1 cellular context compared by ENCODE assay signal in the genomic region with DNA sequence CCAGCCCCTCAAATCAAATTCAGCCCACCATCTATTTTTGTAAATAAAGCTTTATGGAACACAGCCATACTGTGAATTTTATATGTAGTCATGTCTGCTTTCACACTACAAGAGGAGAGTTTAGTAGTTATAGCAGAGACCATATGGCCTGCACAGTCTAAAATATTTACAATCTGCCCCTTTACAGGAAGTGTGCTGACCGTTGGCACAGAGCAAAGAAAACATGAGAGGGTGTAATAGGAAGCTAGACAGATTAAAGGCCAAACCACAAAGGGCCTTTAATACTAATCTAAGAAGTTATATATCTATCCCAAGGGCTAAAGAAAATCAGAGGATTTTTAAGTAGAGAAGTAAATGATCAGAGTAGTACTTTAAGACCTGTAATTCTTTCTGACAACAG.
TF ChIP-seq lines count a peak whose summit lies in the region.

No MANE protein-coding gene starts in this region.

TF ChIP-seq in HepG2, 621 proteins besides CTCF, POLR2A, EP300 and RAD21:
- TF ChIP-seq, protein P1, sequence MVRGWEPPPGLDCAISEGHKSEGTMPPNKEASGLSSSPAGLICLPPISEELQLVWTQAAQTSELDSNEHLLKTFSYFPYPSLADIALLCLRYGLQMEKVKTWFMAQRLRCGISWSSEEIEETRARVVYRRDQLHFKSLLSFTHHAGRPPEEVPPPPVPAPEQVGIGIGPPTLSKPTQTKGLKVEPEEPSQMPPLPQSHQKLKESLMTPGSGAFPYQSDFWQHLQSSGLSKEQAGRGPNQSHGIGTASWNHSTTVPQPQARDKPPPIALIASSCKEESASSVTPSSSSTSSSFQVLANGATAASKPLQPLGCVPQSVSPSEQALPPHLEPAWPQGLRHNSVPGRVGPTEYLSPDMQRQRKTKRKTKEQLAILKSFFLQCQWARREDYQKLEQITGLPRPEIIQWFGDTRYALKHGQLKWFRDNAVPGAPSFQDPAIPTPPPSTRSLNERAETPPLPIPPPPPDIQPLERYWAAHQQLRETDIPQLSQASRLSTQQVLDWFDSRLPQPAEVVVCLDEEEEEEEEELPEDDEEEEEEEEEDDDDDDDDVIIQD (CRISPR knock-in tag; IDR thresholded peaks at IDR 0.05; ENCODE audit: low read depth), result peak; percentile 79; the same call in 1 of the 2 replicates
- TF ChIP-seq SP2 (CRISPR knock-in tag; IDR thresholded peaks at IDR 0.05) (no peak), ETV5 (CRISPR knock-in tag; IDR thresholded peaks at IDR 0.05; ENCODE audit: borderline replicate concordance) (peak; percentile 50; the same call in 1 of the 2 replicates), SAP130 (CRISPR knock-in tag; IDR thresholded peaks at IDR 0.05; ENCODE audit: low read depth) (peak; percentile 33; the same call in 1 of the 2 replicates), CHD2 (IDR thresholded peaks at IDR 0.05; ENCODE audit: low read depth, low read length) (no peak), ELF3 (CRISPR knock-in tag; IDR thresholded peaks at IDR 0.05) (peak; percentile 59; the same call in 1 of the 2 replicates), ELF1 (CRISPR knock-in tag; IDR thresholded peaks at IDR 0.05) (peak; percentile 46; the same call in 1 of the 2 replicates)
- TF ChIP-seq, protein P2, sequence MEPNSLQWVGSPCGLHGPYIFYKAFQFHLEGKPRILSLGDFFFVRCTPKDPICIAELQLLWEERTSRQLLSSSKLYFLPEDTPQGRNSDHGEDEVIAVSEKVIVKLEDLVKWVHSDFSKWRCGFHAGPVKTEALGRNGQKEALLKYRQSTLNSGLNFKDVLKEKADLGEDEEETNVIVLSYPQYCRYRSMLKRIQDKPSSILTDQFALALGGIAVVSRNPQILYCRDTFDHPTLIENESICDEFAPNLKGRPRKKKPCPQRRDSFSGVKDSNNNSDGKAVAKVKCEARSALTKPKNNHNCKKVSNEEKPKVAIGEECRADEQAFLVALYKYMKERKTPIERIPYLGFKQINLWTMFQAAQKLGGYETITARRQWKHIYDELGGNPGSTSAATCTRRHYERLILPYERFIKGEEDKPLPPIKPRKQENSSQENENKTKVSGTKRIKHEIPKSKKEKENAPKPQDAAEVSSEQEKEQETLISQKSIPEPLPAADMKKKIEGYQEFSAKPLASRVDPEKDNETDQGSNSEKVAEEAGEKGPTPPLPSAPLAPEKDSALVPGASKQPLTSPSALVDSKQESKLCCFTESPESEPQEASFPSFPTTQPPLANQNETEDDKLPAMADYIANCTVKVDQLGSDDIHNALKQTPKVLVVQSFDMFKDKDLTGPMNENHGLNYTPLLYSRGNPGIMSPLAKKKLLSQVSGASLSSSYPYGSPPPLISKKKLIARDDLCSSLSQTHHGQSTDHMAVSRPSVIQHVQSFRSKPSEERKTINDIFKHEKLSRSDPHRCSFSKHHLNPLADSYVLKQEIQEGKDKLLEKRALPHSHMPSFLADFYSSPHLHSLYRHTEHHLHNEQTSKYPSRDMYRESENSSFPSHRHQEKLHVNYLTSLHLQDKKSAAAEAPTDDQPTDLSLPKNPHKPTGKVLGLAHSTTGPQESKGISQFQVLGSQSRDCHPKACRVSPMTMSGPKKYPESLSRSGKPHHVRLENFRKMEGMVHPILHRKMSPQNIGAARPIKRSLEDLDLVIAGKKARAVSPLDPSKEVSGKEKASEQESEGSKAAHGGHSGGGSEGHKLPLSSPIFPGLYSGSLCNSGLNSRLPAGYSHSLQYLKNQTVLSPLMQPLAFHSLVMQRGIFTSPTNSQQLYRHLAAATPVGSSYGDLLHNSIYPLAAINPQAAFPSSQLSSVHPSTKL (CRISPR knock-in tag; IDR thresholded peaks at IDR 0.05), result 0 out of 2 replicates have a peak, but pooled peaks have one; percentile 23
- TF ChIP-seq, protein P3, sequence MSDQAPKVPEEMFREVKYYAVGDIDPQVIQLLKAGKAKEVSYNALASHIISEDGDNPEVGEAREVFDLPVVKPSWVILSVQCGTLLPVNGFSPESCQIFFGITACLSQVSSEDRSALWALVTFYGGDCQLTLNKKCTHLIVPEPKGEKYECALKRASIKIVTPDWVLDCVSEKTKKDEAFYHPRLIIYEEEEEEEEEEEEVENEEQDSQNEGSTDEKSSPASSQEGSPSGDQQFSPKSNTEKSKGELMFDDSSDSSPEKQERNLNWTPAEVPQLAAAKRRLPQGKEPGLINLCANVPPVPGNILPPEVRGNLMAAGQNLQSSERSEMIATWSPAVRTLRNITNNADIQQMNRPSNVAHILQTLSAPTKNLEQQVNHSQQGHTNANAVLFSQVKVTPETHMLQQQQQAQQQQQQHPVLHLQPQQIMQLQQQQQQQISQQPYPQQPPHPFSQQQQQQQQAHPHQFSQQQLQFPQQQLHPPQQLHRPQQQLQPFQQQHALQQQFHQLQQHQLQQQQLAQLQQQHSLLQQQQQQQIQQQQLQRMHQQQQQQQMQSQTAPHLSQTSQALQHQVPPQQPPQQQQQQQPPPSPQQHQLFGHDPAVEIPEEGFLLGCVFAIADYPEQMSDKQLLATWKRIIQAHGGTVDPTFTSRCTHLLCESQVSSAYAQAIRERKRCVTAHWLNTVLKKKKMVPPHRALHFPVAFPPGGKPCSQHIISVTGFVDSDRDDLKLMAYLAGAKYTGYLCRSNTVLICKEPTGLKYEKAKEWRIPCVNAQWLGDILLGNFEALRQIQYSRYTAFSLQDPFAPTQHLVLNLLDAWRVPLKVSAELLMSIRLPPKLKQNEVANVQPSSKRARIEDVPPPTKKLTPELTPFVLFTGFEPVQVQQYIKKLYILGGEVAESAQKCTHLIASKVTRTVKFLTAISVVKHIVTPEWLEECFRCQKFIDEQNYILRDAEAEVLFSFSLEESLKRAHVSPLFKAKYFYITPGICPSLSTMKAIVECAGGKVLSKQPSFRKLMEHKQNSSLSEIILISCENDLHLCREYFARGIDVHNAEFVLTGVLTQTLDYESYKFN (CRISPR knock-in tag; conservative IDR thresholded peaks at IDR 0.05), result 0 out of 2 replicates have a peak, but pooled peaks have one; percentile 30
